ENCODE assay signal across 9 cellular contexts in the genomic region with DNA sequence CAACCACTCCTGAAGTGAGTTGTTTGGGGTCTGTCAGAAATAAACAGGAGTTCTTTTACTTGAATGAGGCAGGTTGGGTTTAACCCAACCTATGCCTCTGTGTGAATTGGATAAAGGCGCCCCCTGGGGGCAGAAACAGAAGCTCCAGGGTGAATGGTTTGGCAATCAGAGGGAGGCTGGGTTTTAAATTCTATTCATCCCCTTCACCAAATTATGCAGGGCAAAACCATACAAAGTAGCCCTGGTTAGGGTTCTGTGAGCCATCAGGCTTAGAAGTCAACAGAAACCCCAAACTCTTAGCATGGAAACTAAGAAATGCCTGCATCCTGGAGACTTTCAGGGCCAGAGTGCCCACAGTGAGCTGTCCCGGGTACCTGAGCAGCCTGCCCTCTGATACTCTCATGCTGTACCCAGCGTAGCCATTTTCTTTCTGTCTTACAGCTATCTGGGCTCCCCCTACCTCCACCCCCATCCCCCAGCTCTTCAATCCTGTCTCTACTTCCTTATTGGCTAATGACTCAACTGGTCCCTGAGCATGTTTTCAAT.
DNase-seq lines count a peak whose midpoint lies in the region; ATAC-seq and TF ChIP-seq lines count a peak whose summit lies in the region.
"Had no signal": no experiment of that assay in that cellular context is flagged by ENCODE, and none has a peak within 500 bp of the region (broad histone marks: within the 10 kb centered on the region; RNA-seq: fewer than 3 reads in every experiment).

No MANE protein-coding gene starts in this region.

- H3K9me3 ChIP-seq in mucosa of descending colon, result no peaks in the 10 kb centered on the region
- H3K9me3 ChIP-seq: neutrophil had no signal

- DNase-seq in AG20443 (ENCODE audit: low spot score), result peak; percentile 32
- peak; percentile 8 for DNase-seq in GM19240 (ENCODE audit: insufficient read length, low spot score)
- DNase-seq in HT1080 (ENCODE audit: low read depth), result peak; percentile 15
- no peak for DNase-seq in chondrocyte (ENCODE audit: low spot score)
- DNase-seq in mucosa of descending colon, result peak in 2 of 3 donors; percentile 74 to 86
- peak; percentile 23 to 71 (median 53) for DNase-seq in stimulated activated naive CD4-positive, alpha-beta T cell (lab: John Stamatoyannopoulos, UW)
- no peak for DNase-seq in cortex of kidney (lab: John Stamatoyannopoulos, UW)

- peak; percentile 76 for TF ChIP-seq CTCF in chondrocyte (IDR thresholded peaks at IDR 0.05)
- peak; percentile 63 for TF ChIP-seq CTCF in mucosa of descending colon (IDR thresholded peaks at IDR 0.05)

- no peaks in the 10 kb centered on the region for H3K36me3 Mint-ChIP-seq in chondrocyte (ENCODE audit: low read depth)

- H3K4me1 ChIP-seq in mucosa of descending colon (ENCODE audit: low read depth), result no peaks in the 10 kb centered on the region

- no peak overlapping the region for H3K4me3 Mint-ChIP-seq in chondrocyte (ENCODE audit: unreplicated experiment)

- H3K36me3 ChIP-seq in mucosa of descending colon (ENCODE audit: low read depth), result no peaks in the 10 kb centered on the region
- H3K36me3 ChIP-seq: neutrophil had no signal

- ATAC-seq in activated CD4-positive, CD25-positive, alpha-beta regulatory T cell treated with anti-CD3 and anti-CD28 coated beads, Interleukin-2, amount 50 U/mL, for 24 hours, result peak; percentile 78 to 82
- peak; percentile 64 for ATAC-seq in mucosa of descending colon

- H3K4me1 Mint-ChIP-seq in chondrocyte (ENCODE audit: low read depth), result no peaks in the 10 kb centered on the region

- H3K4me3 ChIP-seq in mucosa of descending colon, result no peak overlapping the region

- no peaks in the 10 kb centered on the region for H3K9me3 Mint-ChIP-seq in chondrocyte (ENCODE audit: low read depth)

- peaks cover 2% of the 10 kb centered on the region for H3K27me3 Mint-ChIP-seq in chondrocyte (ENCODE audit: low read depth)

- H3K27ac Mint-ChIP-seq in chondrocyte (ENCODE audit: unreplicated experiment), result no peak overlapping the region

- intact Hi-C loops in mucosa of descending colon (cut with DNase I, micrococcal nuclease), result loop anchor here in 1 of 2 donors (5.0 kb wide), 1 partner anchor 251 kb away; no protein-coding TSS in a partner anchor

Comparison
In these comparisons a context has a peak if more than half of its experiments do, and no peak if none do; other contexts are left out.
1. DNase-seq: peak in AG20443 (single experiment), GM19240 (single experiment), HT1080 (single experiment), mucosa of descending colon (2 of 3) and stimulated activated naive CD4-positive, alpha-beta T cell (6 of 6); none in chondrocyte (single experiment) and cortex of kidney (single experiment).